19 cellular contexts compared by ENCODE assay signal in the genomic region with DNA sequence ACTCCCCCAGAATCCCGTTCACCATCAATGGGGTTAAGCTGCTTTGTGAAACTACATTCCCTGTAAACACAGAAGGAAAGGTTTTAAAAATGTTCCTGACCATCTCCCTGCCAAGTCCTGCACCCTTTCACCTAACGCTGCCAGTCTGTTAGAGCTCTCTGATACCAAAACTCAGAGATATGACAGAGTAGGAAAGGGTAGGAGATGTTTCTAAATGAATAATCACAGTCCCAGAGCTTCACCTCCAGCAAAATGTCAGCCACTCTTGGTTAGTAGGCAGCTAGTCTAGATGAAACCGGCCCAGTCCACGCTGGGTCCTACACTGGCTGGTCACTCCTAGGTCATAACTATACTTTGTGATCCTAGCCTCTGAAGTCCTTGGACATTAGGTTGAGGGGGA. TPM values are rescaled to one million over a fixed set of nuclear protein-coding genes. Genes with fewer than 3 reads are reported as not detected.
DNase-seq lines count a peak whose midpoint lies in the region; ATAC-seq and TF ChIP-seq lines count a peak whose summit lies in the region.
"Had no signal": no experiment of that assay in that cellular context is flagged by ENCODE, and none has a peak within 500 bp of the region (broad histone marks: within the 10 kb centered on the region; RNA-seq: fewer than 3 reads in every experiment).

No MANE protein-coding gene starts in this region.

- no peaks in the 10 kb centered on the region for H3F3A ChIP-seq in GM23338 (replicated peaks; ENCODE audit: low read depth)

- H3K4me3 Mint-ChIP-seq in activated T-cell treated with anti-CD3 and anti-CD28 coated beads, Interleukin-2, amount 50 U/mL, for 72 hours: no peak overlapping the region
- H3K4me3 Mint-ChIP-seq in T-helper 17 cell (no peak overlapping the region), immature natural killer cell (no peak overlapping the region), GM23338 (no peak overlapping the region)
- no peak overlapping the region for H3K4me3 Mint-ChIP-seq in stimulated activated naive CD8-positive, alpha-beta T cell treated with anti-CD3 and anti-CD28 coated beads, Interleukin-15, amount 100 ng/mL, for 72 hours
- H3K4me3 Mint-ChIP-seq: CD4-positive, alpha-beta memory T cell; IgD-negative memory B cell had no signal

- no peak overlapping the region for H3K27ac Mint-ChIP-seq in activated T-cell treated with anti-CD3 and anti-CD28 coated beads, Interleukin-2, amount 50 U/mL, for 72 hours
- H3K27ac Mint-ChIP-seq in T-helper 17 cell: peak overlapping the region; percentile 37
- peak overlapping the region in 5 of 6 donors; percentile 21 to 70 (median 34) for H3K27ac Mint-ChIP-seq in immature natural killer cell
- no peak overlapping the region for H3K27ac Mint-ChIP-seq in stimulated activated naive CD8-positive, alpha-beta T cell treated with anti-CD3 and anti-CD28 coated beads, Interleukin-15, amount 100 ng/mL, for 72 hours
- no peak overlapping the region for H3K27ac Mint-ChIP-seq in GM23338

- ATAC-seq in activated T-cell treated with anti-CD3 and anti-CD28 coated beads, Interleukin-2, amount 50 U/mL, for 72 hours (replicated peaks in 1 of 2): peak; percentile 51 to 58
- ATAC-seq in T-helper 17 cell (no peak), GM23338 (no peak), HG02870 (IDR thresholded peaks at IDR 0.05; ENCODE audit: unreplicated experiment) (no peak)
- ATAC-seq in stimulated activated naive CD8-positive, alpha-beta T cell treated with anti-CD3 and anti-CD28 coated beads, Interleukin-15, amount 100 ng/mL, for 72 hours: peak; percentile 40
- ATAC-seq: Panc1 had no signal

- peaks cover 6% of the 10 kb centered on the region for H3K36me3 ChIP-seq in GM23338 (ENCODE audit: insufficient read depth)

- H3K27me3 ChIP-seq in GM23338 (ENCODE audit: insufficient read depth): no peaks in the 10 kb centered on the region

- no peak overlapping the region for H3K27ac ChIP-seq in GM23338 (ENCODE audit: low read depth)
- H3K27ac ChIP-seq: HL-60 had no signal

- DNase-seq in activated T-cell treated with anti-CD3 and anti-CD28 coated beads, Interleukin-2, amount 50 U/mL, for 72 hours: no peak
- DNase-seq in activated T-cell treated with anti-CD3 and anti-CD28 coated beads for 4 hours: no peak
- DNase-seq in T-helper 17 cell: no peak
- DNase-seq in immature natural killer cell: no peak
- DNase-seq in stimulated activated naive CD8-positive, alpha-beta T cell treated with anti-CD3 and anti-CD28 coated beads, Interleukin-15, amount 100 ng/mL, for 72 hours: no peak
- no peak for DNase-seq in GM23338 (ENCODE audit: low spot score)
- DNase-seq: CD4-positive, alpha-beta memory T cell; DMS79; HCEC 1CT; NCI-H1105; NCI-H1694; NCI-H2227 treated with DMSO at 0.1 percent for 48 hours; NCI-H524 had no signal

- H3K4me1 Mint-ChIP-seq in activated T-cell treated with anti-CD3 and anti-CD28 coated beads, Interleukin-2, amount 50 U/mL, for 72 hours (ENCODE audit: low read depth): peaks cover 45% of the 10 kb centered on the region
- H3K4me1 Mint-ChIP-seq in T-helper 17 cell: peaks cover 9% of the 10 kb centered on the region
- H3K4me1 Mint-ChIP-seq in immature natural killer cell: peaks cover 52 to 72% of the 10 kb centered on the region in 2 donors
- H3K4me1 Mint-ChIP-seq in stimulated activated naive CD8-positive, alpha-beta T cell treated with anti-CD3 and anti-CD28 coated beads, Interleukin-15, amount 100 ng/mL, for 72 hours: peaks cover 38% of the 10 kb centered on the region
- no peaks in the 10 kb centered on the region for H3K4me1 Mint-ChIP-seq in GM23338

- H2AFZ ChIP-seq in GM23338: no peak overlapping the region

- no peak overlapping the region for H3K4me2 ChIP-seq in GM23338

- H3K27me3 Mint-ChIP-seq in activated T-cell treated with anti-CD3 and anti-CD28 coated beads, Interleukin-2, amount 50 U/mL, for 72 hours (ENCODE audit: low read depth): no peaks in the 10 kb centered on the region
- no peaks in the 10 kb centered on the region for H3K27me3 Mint-ChIP-seq in T-helper 17 cell
- no peaks in the 10 kb centered on the region for H3K27me3 Mint-ChIP-seq in immature natural killer cell (ENCODE audit: low read depth in 3 of 3)
- H3K27me3 Mint-ChIP-seq in stimulated activated naive CD8-positive, alpha-beta T cell treated with anti-CD3 and anti-CD28 coated beads, Interleukin-15, amount 100 ng/mL, for 72 hours: no peaks in the 10 kb centered on the region
- no peaks in the 10 kb centered on the region for H3K27me3 Mint-ChIP-seq in GM23338 (ENCODE audit: insufficient read depth, low read depth, poor library complexity)
- H3K27me3 Mint-ChIP-seq: CD4-positive, alpha-beta memory T cell; IgD-negative memory B cell had no signal

- no peaks in the 10 kb centered on the region for H3K79me2 ChIP-seq in GM23338 (replicated peaks; ENCODE audit: insufficient read depth)

- TF ChIP-seq CTCF in GM23338 (conservative IDR thresholded peaks at IDR 0.05; ENCODE audit: low read depth in 2 of 2): no peak

- H4K20me1 ChIP-seq in GM23338 (replicated peaks; ENCODE audit: insufficient read depth): no peaks in the 10 kb centered on the region

- no peaks in the 10 kb centered on the region for H3K4me1 ChIP-seq in GM23338 (ENCODE audit: insufficient read depth)

- H3K9me2 ChIP-seq in GM23338 (ENCODE audit: insufficient read depth): peaks cover 24% of the 10 kb centered on the region; the same call in 1 of the 2 replicates

- H3K36me3 Mint-ChIP-seq in activated T-cell treated with anti-CD3 and anti-CD28 coated beads, Interleukin-2, amount 50 U/mL, for 72 hours (ENCODE audit: insufficient read depth in 2 of 2): peaks cover 10 to 44% of the 10 kb centered on the region in 2 donors
- H3K36me3 Mint-ChIP-seq in T-helper 17 cell (ENCODE audit: low read depth) (peaks cover 13% of the 10 kb centered on the region), immature natural killer cell (peaks cover 28 to 45% (median 41%) of the 10 kb centered on the region in 3 donors), GM23338 (ENCODE audit: low read depth) (no peaks in the 10 kb centered on the region)

- H3K4me3 ChIP-seq in GM23338: no peak overlapping the region

- no peaks in the 10 kb centered on the region for H3K9me3 ChIP-seq in T-helper 17 cell (ENCODE audit: control insufficient read depth, low read length, poor library complexity, severe bottlenecking)

- peaks cover 3 to 10% of the 10 kb centered on the region in 2 donors for H3K9me3 Mint-ChIP-seq in activated T-cell treated with anti-CD3 and anti-CD28 coated beads, Interleukin-2, amount 50 U/mL, for 72 hours
- peaks cover 0 to 2% (median 0%) of the 10 kb centered on the region in 6 donors for H3K9me3 Mint-ChIP-seq in immature natural killer cell
- H3K9me3 Mint-ChIP-seq in stimulated activated naive CD8-positive, alpha-beta T cell treated with anti-CD3 and anti-CD28 coated beads, Interleukin-15, amount 100 ng/mL, for 72 hours: peaks cover 21 to 29% of the 10 kb centered on the region in 2 donors
- peaks cover 8% of the 10 kb centered on the region; the same call in 2 of the 3 replicates for H3K9me3 Mint-ChIP-seq in GM23338

RNA-seq across cellular contexts. Expression of gene SLAMF6, which starts 26.7 kb away (rescaled TPM):
- total RNA-seq in activated T-cell treated with anti-CD3 and anti-CD28 coated beads, Interleukin-2, amount 50 U/mL, for 72 hours: 10 to 100 TPM; 41.6 to 48.8 TPM
- 10 to 100 TPM; 24.8 to 38.0 TPM for total RNA-seq in T-helper 17 cell
- polyA plus RNA-seq in immature natural killer cell: 100 to 1,000 TPM; 105 to 210 (median 125) TPM
- not detected in 2 replicates for total RNA-seq in GM23338 (2014; rRNA removed; shearing (Covaris generic))
- polyA plus RNA-seq in GM23338 (2016; fragmentation: Nextera tagmentation; extraction: Ambion mirVana): not detected in 2 replicates
- total RNA-seq: A673, LHCN-M2 had no signal

Comparison
In these comparisons a context has a peak if more than half of its experiments do, and no peak if none do; other contexts are left out.
1. ATAC-seq: peak in activated T-cell treated with anti-CD3 and anti-CD28 coated beads, Interleukin-2, amount 50 U/mL, for 72 hours (2 of 2) and stimulated activated naive CD8-positive, alpha-beta T cell treated with anti-CD3 and anti-CD28 coated beads, Interleukin-15, amount 100 ng/mL, for 72 hours (single experiment); none in T-helper 17 cell (single experiment), GM23338 (single experiment) and HG02870 (single experiment).
2. H3K27ac Mint-ChIP-seq: peak in T-helper 17 cell (single experiment) and immature natural killer cell (5 of 6); none in activated T-cell treated with anti-CD3 and anti-CD28 coated beads, Interleukin-2, amount 50 U/mL, for 72 hours (single experiment), stimulated activated naive CD8-positive, alpha-beta T cell treated with anti-CD3 and anti-CD28 coated beads, Interleukin-15, amount 100 ng/mL, for 72 hours (0 of 2) and GM23338 (single experiment).
3. RNA of gene SLAMF6, which starts 26.7 kb away (total RNA-seq): 41.6 to 48.8 TPM in activated T-cell treated with anti-CD3 and anti-CD28 coated beads, Interleukin-2, amount 50 U/mL, for 72 hours and 24.8 to 38.0 TPM in T-helper 17 cell; not detected in GM23338; every median in the first group is over 10 times any median in the second.